In genomic region chr2:26970244-26970927, GRCh38 we compare ENCODE assay signal across 8 cellular contexts. TPM values are rescaled to one million over a fixed set of nuclear protein-coding genes. Genes with fewer than 3 reads are reported as not detected.
A peak's percentile ranks its signal among the peaks of the same experiment; 100 is the strongest.
DNase-seq lines count a peak whose midpoint lies in the region; ATAC-seq lines count a peak whose summit lies in the region.

MAPRE3 (plus strand) TSS chr2:26970637; CDS start chr2:27022219, 51,582 bp downstream.

- H3K4me3 Mint-ChIP-seq in memory B cell: peak within 1 kb of the TSS; percentile 94

- H3K4me1 Mint-ChIP-seq in memory B cell: peaks cover 11% of the 10 kb centered on the region

- peaks cover 18% of the 10 kb centered on the region for H3K27me3 Mint-ChIP-seq in memory B cell

- peak within 1 kb of the TSS; percentile 89 for H3K27ac Mint-ChIP-seq in memory B cell

- no peaks in the 10 kb centered on the region for H3K27me3 ChIP-seq in endocrine pancreas (ENCODE audit: control insufficient read depth, insufficient read depth, low read length)

- H3K4me3 ChIP-seq in endocrine pancreas (ENCODE audit: control insufficient read depth, insufficient read depth, low read length): peak within 1 kb of the TSS; percentile 84

- peak; percentile 85 for ATAC-seq in GM19397 (IDR thresholded peaks at IDR 0.05; ENCODE audit: unreplicated experiment)
- peak; percentile 89 for ATAC-seq in memory B cell (ENCODE audit: low read depth)

- H3K9me3 ChIP-seq in endocrine pancreas (ENCODE audit: control insufficient read depth, low read length): no peaks in the 10 kb centered on the region

- H3K9ac ChIP-seq in endocrine pancreas (ENCODE audit: control insufficient read depth, insufficient read depth, low read length): peak within 1 kb of the TSS; percentile 93

- H3K36me3 ChIP-seq in endocrine pancreas (ENCODE audit: control insufficient read depth, insufficient read depth, low read length): no peaks in the 10 kb centered on the region

- DNase-seq in AG20443 (ENCODE audit: low spot score) (peak; percentile 97), HT-29 (ENCODE audit: low spot score) (peak; percentile 86), NOMO-1 treated with DMSO at 0.1 percent for 48 hours (lab: John Stamatoyannopoulos, UW; ENCODE audit: unreplicated experiment) (peak; percentile 76), memory B cell (ENCODE audit: low spot score in 2 of 2) (peak; percentile 82 to 88)
- peak; percentile 42 for DNase-seq in activated CD8-positive, alpha-beta memory T cell treated with anti-CD3 and anti-CD28 coated beads, Interleukin-2, amount 50 U/mL, for 24 hours (ENCODE audit: extremely low read depth)
- peak; percentile 60 for DNase-seq in stimulated activated CD8-positive, alpha-beta memory T cell treated with anti-CD3 and anti-CD28 coated beads, Interleukin-12 subunit alpha, Interleukin-12 subunit beta, amount 100 ng/mL, for 1 hour (ENCODE audit: low read depth)

- H3K36me3 Mint-ChIP-seq in memory B cell: no peaks in the 10 kb centered on the region

- peaks cover 14% of the 10 kb centered on the region for H3K4me1 ChIP-seq in endocrine pancreas (ENCODE audit: control insufficient read depth, insufficient read depth, low read length)

- no peaks in the 10 kb centered on the region for H3K9me3 Mint-ChIP-seq in memory B cell

RNA-seq across cellular contexts. Expression of gene MAPRE3, which starts in this region (rescaled TPM):
- 6.9 and 7.4 TPM in 2 replicates for total RNA-seq in HT-29 (2014; rRNA removed; shearing (Covaris generic))

Comparison
In these comparisons a context has a peak if more than half of its experiments do, and no peak if none do; other contexts are left out.
1. Peak in every context shown above with its lines: DNase-seq, ATAC-seq and H3K4me3 ChIP-seq.
2. DNase-seq: peak in every context shown above with its lines; median percentile 97 in AG20443; 86 in HT-29; 85 in memory B cell; 76 in NOMO-1 treated with DMSO at 0.1 percent for 48 hours; 60 in stimulated activated CD8-positive, alpha-beta memory T cell treated with anti-CD3 and anti-CD28 coated beads, Interleukin-12 subunit alpha, Interleukin-12 subunit beta, amount 100 ng/mL, for 1 hour; 42 in activated CD8-positive, alpha-beta memory T cell treated with anti-CD3 and anti-CD28 coated beads, Interleukin-2, amount 50 U/mL, for 24 hours.